ENCODE assay signal across 8 cellular contexts in the genomic region with DNA sequence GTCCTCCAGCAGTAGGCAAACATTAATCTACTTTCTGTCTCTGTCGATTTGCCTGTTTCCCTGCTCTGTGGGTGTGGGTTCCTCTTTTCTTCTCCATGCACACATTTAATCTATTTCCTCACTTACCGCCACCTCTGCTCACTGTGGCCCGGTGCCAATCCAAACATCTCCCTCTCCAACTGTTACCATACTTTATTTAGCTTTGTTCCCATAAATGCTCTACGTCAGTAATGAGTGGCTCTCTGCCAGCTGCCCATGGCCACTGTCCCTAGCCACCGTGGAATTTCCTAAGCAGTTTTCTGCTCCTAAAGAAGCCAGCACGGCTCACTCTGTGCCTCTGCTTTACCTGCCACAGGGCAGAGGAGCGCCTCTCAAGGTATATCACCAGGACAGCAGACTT. TPM values are rescaled to one million over a fixed set of nuclear protein-coding genes. Genes with fewer than 3 reads are reported as not detected.
DNase-seq lines count a peak whose midpoint lies in the region; ATAC-seq, FAIRE-seq and TF ChIP-seq lines count a peak whose summit lies in the region.

No MANE protein-coding gene starts in this region.

- H3K36me3 ChIP-seq in HCT116 (ENCODE audit: control insufficient read depth in 1 of 2, insufficient read depth in 2 of 2, low read length in 2 of 2): no peaks in the 10 kb centered on the region
- no peaks in the 10 kb centered on the region for H3K36me3 ChIP-seq in tibial nerve
- no peaks in the 10 kb centered on the region for H3K36me3 ChIP-seq in CD8-positive, alpha-beta memory T cell (ENCODE audit: insufficient read depth, low read length)

- TF ChIP-seq POLR2A in HCT116 (IDR thresholded peaks at IDR 0.05; ENCODE audit: borderline replicate concordance, extremely low read depth, insufficient read depth, insufficient read length): no peak
- TF ChIP-seq POLR2A in tibial nerve (IDR thresholded peaks at IDR 0.05): no peak

- H3K27ac ChIP-seq in HCT116 (ENCODE audit: low read depth, low read length) (no peak overlapping the region), tibial nerve (peak overlapping the region in 3 of 4 donors; percentile 19 to 52 (median 33))
- H3K27ac ChIP-seq in CD8-positive, alpha-beta memory T cell (ENCODE audit: low read depth, low read length): no peak overlapping the region

- POLR2A ChIA-PET in HCT116 (lab: Charles Lee): no interaction called here
- POLR2A ChIA-PET in CD8-positive, alpha-beta memory T cell (lab: Charles Lee): no interaction called here

- peak; percentile 79 for ATAC-seq in HCT116
- ATAC-seq in effector memory CD8-positive, alpha-beta T cell (replicated peaks): no peak

- H3K4me1 Mint-ChIP-seq in effector memory CD8-positive, alpha-beta T cell (ENCODE audit: low read depth in 2 of 2): peaks cover 0 to 7% of the 10 kb centered on the region in 2 donors
- H3K4me1 Mint-ChIP-seq in CD8-positive, alpha-beta memory T cell: no peaks in the 10 kb centered on the region

- no peaks in the 10 kb centered on the region for H3K36me3 Mint-ChIP-seq in effector memory CD8-positive, alpha-beta T cell (ENCODE audit: insufficient read depth)
- H3K36me3 Mint-ChIP-seq in CD8-positive, alpha-beta memory T cell: no peaks in the 10 kb centered on the region

- no peaks in the 10 kb centered on the region for H4K20me1 ChIP-seq in HCT116 (ENCODE audit: insufficient read depth)

- FAIRE-seq in islet of Langerhans (lab: Jason Lieb, UNC): peak; percentile 97

- WGBS in tibial nerve, 2 donors: 9 to 10% methylated on average over 7 of the region's 7 CpGs

- H3K9ac ChIP-seq in HCT116 (ENCODE audit: low read length): peak overlapping the region; percentile 16; the same call in 1 of the 2 replicates

- H3K27me3 ChIP-seq in HCT116 (ENCODE audit: insufficient read depth, low read length) (no peaks in the 10 kb centered on the region), tibial nerve (no peaks in the 10 kb centered on the region)
- H3K27me3 ChIP-seq in CD8-positive, alpha-beta memory T cell (ENCODE audit: insufficient read depth, low read length, poor library complexity, severe bottlenecking): no peaks in the 10 kb centered on the region

- TF ChIP-seq CTCF in HCT116 (IDR thresholded peaks at IDR 0.05 in 2 of 3, conservative IDR thresholded peaks at IDR 0.05 in 1 of 3; ENCODE audit: borderline replicate concordance in 1 of 3, insufficient read depth in 1 of 3, low read depth in 2 of 3, low read length in 2 of 3): no peak
- no peak for TF ChIP-seq CTCF in WI38 (IDR thresholded peaks at IDR 0.05; ENCODE audit: low read depth, low read length)
- no peak for TF ChIP-seq CTCF in tibial nerve (IDR thresholded peaks at IDR 0.05)

- H3K9me3 ChIP-seq in HCT116 (ENCODE audit: control insufficient read depth in 1 of 2, insufficient read depth in 1 of 2, low read depth in 1 of 2, low read length in 2 of 2): no peaks in the 10 kb centered on the region
- no peaks in the 10 kb centered on the region for H3K9me3 ChIP-seq in tibial nerve
- H3K9me3 ChIP-seq in CD8-positive, alpha-beta memory T cell (ENCODE audit: low read length): no peaks in the 10 kb centered on the region

- peak overlapping the region; percentile 75 for H3K4me2 ChIP-seq in HCT116 (ENCODE audit: low read length)

- H3K4me1 ChIP-seq in HCT116 (ENCODE audit: control insufficient read depth in 1 of 2, insufficient read depth in 2 of 2, low read length in 2 of 2): peaks cover 9% of the 10 kb centered on the region in 2 experiments; a peak in 3 of 4 replicates
- H3K4me1 ChIP-seq in tibial nerve: peaks cover 0 to 14% (median 3%) of the 10 kb centered on the region in 4 donors
- H3K4me1 ChIP-seq in CD8-positive, alpha-beta memory T cell (ENCODE audit: insufficient read depth, low read length): no peaks in the 10 kb centered on the region

- intact Hi-C loops in HCT116 (cut with micrococcal nuclease): no loop called here

- H3K9me3 Mint-ChIP-seq in effector memory CD8-positive, alpha-beta T cell: no peaks in the 10 kb centered on the region
- H3K9me3 Mint-ChIP-seq in CD8-positive, alpha-beta memory T cell: no peaks in the 10 kb centered on the region

- BruUV-seq in HCT116 (replicated peaks; lab: Mats Ljungman, UMichigan): no TSS peak

- peaks cover 25 to 40% of the 10 kb centered on the region in 2 donors for H3K27me3 Mint-ChIP-seq in effector memory CD8-positive, alpha-beta T cell
- H3K27me3 Mint-ChIP-seq in CD8-positive, alpha-beta memory T cell: peaks cover 6 to 14% of the 10 kb centered on the region in 2 donors

- TF ChIP-seq EP300 in tibial nerve (IDR thresholded peaks at IDR 0.05): peak; percentile 12 to 84

- H3K4me3 Mint-ChIP-seq in effector memory CD8-positive, alpha-beta T cell: no peak overlapping the region
- no peak overlapping the region for H3K4me3 Mint-ChIP-seq in CD8-positive, alpha-beta memory T cell

- H3K79me2 ChIP-seq in HCT116 (ENCODE audit: insufficient read depth, low read length): no peaks in the 10 kb centered on the region

- peak overlapping the region in 1 of 2 donors; percentile 30 for H3K27ac Mint-ChIP-seq in effector memory CD8-positive, alpha-beta T cell
- no peak overlapping the region for H3K27ac Mint-ChIP-seq in CD8-positive, alpha-beta memory T cell

- CTCF ChIA-PET in HCT116 (lab: Charles Lee): no interaction called here
- CTCF ChIA-PET in CD8-positive, alpha-beta memory T cell (lab: Charles Lee): interaction anchor here (1.4 to 2.1 kb wide), 2 partner anchors 9 to 39 kb away, joined by 4 read pairs; no protein-coding TSS in a partner anchor

- TF ChIP-seq RAD21 in HCT116 (IDR thresholded peaks at IDR 0.05; ENCODE audit: low read depth): no peak

- RAD21 ChIA-PET in HCT116 (lab: Charles Lee; ENCODE audit: low non-redundant PET in 1 of 2, low total read pairs in 2 of 2, uncharacterized antibody in 2 of 2, unreplicated experiment in 2 of 2): no interaction called here

- H2AFZ ChIP-seq in HCT116 (ENCODE audit: low read depth, low read length, poor library complexity, severe bottlenecking): peak overlapping the region; percentile 98

- H3K4me3 ChIP-seq in HCT116 (replicated peaks in 1 of 2; ENCODE audit: low read depth in 1 of 2, low read length in 2 of 2): peak overlapping the region; percentile 23 to 42
- peak overlapping the region; percentile 20; the same call in 1 of the 2 replicates for H3K4me3 ChIP-seq in WI38 (ENCODE audit: low read depth, low read length)
- H3K4me3 ChIP-seq in tibial nerve: no peak overlapping the region
- H3K4me3 ChIP-seq in CD8-positive, alpha-beta memory T cell (ENCODE audit: low read length): no peak overlapping the region

- no peaks in the 10 kb centered on the region for H3K9me2 ChIP-seq in HCT116 (ENCODE audit: insufficient read depth)

- peak; percentile 47 for DNase-seq in Ammon's horn (ENCODE audit: low spot score)
- DNase-seq in HCT116 (ENCODE audit: low read depth, low spot score): no peak
- DNase-seq in NCI-H2029 treated with DMSO at 0.1 percent for 48 hours (lab: John Stamatoyannopoulos, UW): peak; percentile 97
- DNase-seq in tibial nerve (ENCODE audit: low spot score in 2 of 2): peak; percentile 54 to 83
- no peak for DNase-seq in effector memory CD8-positive, alpha-beta T cell
- no peak for DNase-seq in CD8-positive, alpha-beta memory T cell

TF ChIP-seq in HCT116, 20 proteins besides CTCF, POLR2A, EP300 and RAD21:
- TF ChIP-seq, protein P1, sequence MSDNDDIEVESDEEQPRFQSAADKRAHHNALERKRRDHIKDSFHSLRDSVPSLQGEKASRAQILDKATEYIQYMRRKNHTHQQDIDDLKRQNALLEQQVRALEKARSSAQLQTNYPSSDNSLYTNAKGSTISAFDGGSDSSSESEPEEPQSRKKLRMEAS (IDR thresholded peaks at IDR 0.05): no peak
- TF ChIP-seq CEBPB (IDR thresholded peaks at IDR 0.05; ENCODE audit: low read depth) (no peak), EZH2phosphoT487 (IDR thresholded peaks at IDR 0.05; ENCODE audit: borderline replicate concordance) (no peak), EZH2 (IDR thresholded peaks at IDR 0.05) (no peak), CBX3 (IDR thresholded peaks at IDR 0.05; ENCODE audit: low read depth) (no peak), POLR2AphosphoS5 (IDR thresholded peaks at IDR 0.05; ENCODE audit: low read depth, low read length) (no peak), SRF (IDR thresholded peaks at IDR 0.05; ENCODE audit: low read depth) (no peak), TCF7L2 (IDR thresholded peaks at IDR 0.05; ENCODE audit: borderline replicate concordance, extremely low read depth, insufficient read depth, insufficient read length) (no peak), FOSL1 (IDR thresholded peaks at IDR 0.05; ENCODE audit: low read depth) (no peak), ELF1 (IDR thresholded peaks at IDR 0.05; ENCODE audit: borderline replicate concordance, low read depth) (no peak), JUND (IDR thresholded peaks at IDR 0.05) (no peak)
- TF ChIP-seq, protein P2, sequence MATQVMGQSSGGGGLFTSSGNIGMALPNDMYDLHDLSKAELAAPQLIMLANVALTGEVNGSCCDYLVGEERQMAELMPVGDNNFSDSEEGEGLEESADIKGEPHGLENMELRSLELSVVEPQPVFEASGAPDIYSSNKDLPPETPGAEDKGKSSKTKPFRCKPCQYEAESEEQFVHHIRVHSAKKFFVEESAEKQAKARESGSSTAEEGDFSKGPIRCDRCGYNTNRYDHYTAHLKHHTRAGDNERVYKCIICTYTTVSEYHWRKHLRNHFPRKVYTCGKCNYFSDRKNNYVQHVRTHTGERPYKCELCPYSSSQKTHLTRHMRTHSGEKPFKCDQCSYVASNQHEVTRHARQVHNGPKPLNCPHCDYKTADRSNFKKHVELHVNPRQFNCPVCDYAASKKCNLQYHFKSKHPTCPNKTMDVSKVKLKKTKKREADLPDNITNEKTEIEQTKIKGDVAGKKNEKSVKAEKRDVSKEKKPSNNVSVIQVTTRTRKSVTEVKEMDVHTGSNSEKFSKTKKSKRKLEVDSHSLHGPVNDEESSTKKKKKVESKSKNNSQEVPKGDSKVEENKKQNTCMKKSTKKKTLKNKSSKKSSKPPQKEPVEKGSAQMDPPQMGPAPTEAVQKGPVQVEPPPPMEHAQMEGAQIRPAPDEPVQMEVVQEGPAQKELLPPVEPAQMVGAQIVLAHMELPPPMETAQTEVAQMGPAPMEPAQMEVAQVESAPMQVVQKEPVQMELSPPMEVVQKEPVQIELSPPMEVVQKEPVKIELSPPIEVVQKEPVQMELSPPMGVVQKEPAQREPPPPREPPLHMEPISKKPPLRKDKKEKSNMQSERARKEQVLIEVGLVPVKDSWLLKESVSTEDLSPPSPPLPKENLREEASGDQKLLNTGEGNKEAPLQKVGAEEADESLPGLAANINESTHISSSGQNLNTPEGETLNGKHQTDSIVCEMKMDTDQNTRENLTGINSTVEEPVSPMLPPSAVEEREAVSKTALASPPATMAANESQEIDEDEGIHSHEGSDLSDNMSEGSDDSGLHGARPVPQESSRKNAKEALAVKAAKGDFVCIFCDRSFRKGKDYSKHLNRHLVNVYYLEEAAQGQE (IDR thresholded peaks at IDR 0.05; ENCODE audit: low read depth): no peak

RNA-seq across cellular contexts. Expression of a gene that starts 19.5 kb away (rescaled TPM):
- total RNA-seq in HCT116 (2021; ENCODE audit: unreplicated experiment) (69.2 TPM), tibial nerve (100 to 1,000 TPM in 2 of 4 donors, 10 to 100 TPM in 2; 90.6 to 115 (median 102) TPM)
- polyA plus RNA-seq in HCT116 (2012): 31.2 and 32.0 TPM in 2 replicates
- 100 to 1,000 TPM; 109 to 110 TPM for total RNA-seq in CD8-positive, alpha-beta memory T cell
- polyA plus RNA-seq in CD8-positive, alpha-beta memory T cell: 105 TPM

Comparison
In these comparisons a context has a peak if more than half of its experiments do, and no peak if none do; other contexts are left out.
1. DNase-seq: peak in Ammon's horn (single experiment), NCI-H2029 treated with DMSO at 0.1 percent for 48 hours (single experiment) and tibial nerve (2 of 2); none in HCT116 (single experiment), effector memory CD8-positive, alpha-beta T cell (0 of 3) and CD8-positive, alpha-beta memory T cell (0 of 5).
2. H3K27ac ChIP-seq: peak in tibial nerve (3 of 4); none in HCT116 (single experiment) and CD8-positive, alpha-beta memory T cell (single experiment).
3. H3K4me3 ChIP-seq: peak in HCT116 (2 of 2) and WI38 (single experiment); none in tibial nerve (0 of 4) and CD8-positive, alpha-beta memory T cell (single experiment).